11 cellular contexts compared by ENCODE assay signal in genomic region chr12:68163546-68164210, GRCh38. TPM values are rescaled to one million over a fixed set of nuclear protein-coding genes. Genes with fewer than 3 reads are reported as not detected.
DNase-seq lines count a peak whose midpoint lies in the region; ATAC-seq lines count a peak whose summit lies in the region.
"Had no signal": no experiment of that assay in that cellular context is flagged by ENCODE, and none has a peak within 500 bp of the region (broad histone marks: within the 10 kb centered on the region; RNA-seq: fewer than 3 reads in every experiment).

No MANE protein-coding gene starts in this region.

- peak overlapping the region; percentile 12 for H3K27ac Mint-ChIP-seq in activated T-cell treated with anti-CD3 and anti-CD28 coated beads, Interleukin-2, amount 50 U/mL, for 72 hours
- H3K27ac Mint-ChIP-seq in stimulated activated effector memory CD8-positive, alpha-beta T cell treated with anti-CD3 and anti-CD28 coated beads, Interleukin-12 subunit alpha, Interleukin-12 subunit beta, amount 100 ng/mL, for 72 hours: peak overlapping the region; percentile 47

- peak in 1 of 2 donors; percentile 24 for DNase-seq in activated T-cell treated with anti-CD3 and anti-CD28 coated beads, Interleukin-2, amount 50 U/mL, for 72 hours
- no peak for DNase-seq in activated T-cell treated with anti-CD3 and anti-CD28 coated beads, Interleukin-2, amount 50 U/mL, for 48 hours
- DNase-seq in stimulated activated effector memory CD8-positive, alpha-beta T cell treated with anti-CD3 and anti-CD28 coated beads, Interleukin-12 subunit alpha, Interleukin-12 subunit beta, amount 100 ng/mL, for 72 hours (ENCODE audit: low spot score in 2 of 2): peak in 1 of 2 donors; percentile 82
- no peak for DNase-seq in dermis blood vessel endothelial cell
- no peak for DNase-seq in activated effector memory CD4-positive, alpha-beta T cell treated with anti-CD3 and anti-CD28 coated beads, Interleukin-2, amount 50 U/mL, for 16 hours
- DNase-seq: ACHN, adrenal gland, NCI-H1092 treated with DMSO at 0.1 percent for 48 hours had no signal

- peak overlapping the region in 1 of 2 donors; percentile 7 for H3K4me3 Mint-ChIP-seq in activated T-cell treated with anti-CD3 and anti-CD28 coated beads, Interleukin-2, amount 50 U/mL, for 72 hours
- peak overlapping the region; percentile 27 for H3K4me3 Mint-ChIP-seq in stimulated activated effector memory CD8-positive, alpha-beta T cell treated with anti-CD3 and anti-CD28 coated beads, Interleukin-12 subunit alpha, Interleukin-12 subunit beta, amount 100 ng/mL, for 72 hours

- ATAC-seq in activated T-cell treated with anti-CD3 and anti-CD28 coated beads, Interleukin-2, amount 50 U/mL, for 72 hours (replicated peaks in 1 of 2): peak; percentile 87 to 95
- ATAC-seq in HG02588 (IDR thresholded peaks at IDR 0.05; ENCODE audit: unreplicated experiment): peak; percentile 70
- peak; percentile 61 for ATAC-seq in HG03460 (IDR thresholded peaks at IDR 0.05; ENCODE audit: unreplicated experiment)
- peak; percentile 91 for ATAC-seq in stimulated activated effector memory CD8-positive, alpha-beta T cell treated with anti-CD3 and anti-CD28 coated beads, Interleukin-12 subunit alpha, Interleukin-12 subunit beta, amount 100 ng/mL, for 72 hours
- ATAC-seq in HG02571 (IDR thresholded peaks at IDR 0.05; ENCODE audit: unreplicated experiment): no peak

- no peaks in the 10 kb centered on the region for H3K36me3 Mint-ChIP-seq in activated T-cell treated with anti-CD3 and anti-CD28 coated beads, Interleukin-2, amount 50 U/mL, for 72 hours (ENCODE audit: insufficient read depth in 2 of 2)
- peaks cover 17% of the 10 kb centered on the region for H3K36me3 Mint-ChIP-seq in stimulated activated effector memory CD8-positive, alpha-beta T cell treated with anti-CD3 and anti-CD28 coated beads, Interleukin-12 subunit alpha, Interleukin-12 subunit beta, amount 100 ng/mL, for 72 hours

- peaks cover 9% of the 10 kb centered on the region for H3K4me1 Mint-ChIP-seq in activated T-cell treated with anti-CD3 and anti-CD28 coated beads, Interleukin-2, amount 50 U/mL, for 72 hours (ENCODE audit: low read depth)
- H3K4me1 Mint-ChIP-seq in stimulated activated effector memory CD8-positive, alpha-beta T cell treated with anti-CD3 and anti-CD28 coated beads, Interleukin-12 subunit alpha, Interleukin-12 subunit beta, amount 100 ng/mL, for 72 hours: peaks cover 32% of the 10 kb centered on the region

- no peaks in the 10 kb centered on the region for H3K27me3 Mint-ChIP-seq in activated T-cell treated with anti-CD3 and anti-CD28 coated beads, Interleukin-2, amount 50 U/mL, for 72 hours (ENCODE audit: low read depth)

- no peaks in the 10 kb centered on the region for H3K9me3 Mint-ChIP-seq in activated T-cell treated with anti-CD3 and anti-CD28 coated beads, Interleukin-2, amount 50 U/mL, for 72 hours
- no peaks in the 10 kb centered on the region for H3K9me3 Mint-ChIP-seq in stimulated activated effector memory CD8-positive, alpha-beta T cell treated with anti-CD3 and anti-CD28 coated beads, Interleukin-12 subunit alpha, Interleukin-12 subunit beta, amount 100 ng/mL, for 72 hours

RNA-seq across cellular contexts. Expression of gene IFNG, which starts 4.1 kb away (rescaled TPM):
- total RNA-seq in activated T-cell treated with anti-CD3 and anti-CD28 coated beads, Interleukin-2, amount 50 U/mL, for 72 hours: 10 to 100 TPM; 34.3 to 77.1 TPM
- total RNA-seq in dermis blood vessel endothelial cell: not detected in 2 replicates

Comparison
In these comparisons a context has a peak if more than half of its experiments do, and no peak if none do; other contexts are left out.
1. RNA of gene IFNG, which starts 4.1 kb away (total RNA-seq): 34.3 to 77.1 TPM in activated T-cell treated with anti-CD3 and anti-CD28 coated beads, Interleukin-2, amount 50 U/mL, for 72 hours; not detected in dermis blood vessel endothelial cell; every median in the first group is over 10 times any median in the second.